ENCODE assay signal across 22 cellular contexts in the genomic region with DNA sequence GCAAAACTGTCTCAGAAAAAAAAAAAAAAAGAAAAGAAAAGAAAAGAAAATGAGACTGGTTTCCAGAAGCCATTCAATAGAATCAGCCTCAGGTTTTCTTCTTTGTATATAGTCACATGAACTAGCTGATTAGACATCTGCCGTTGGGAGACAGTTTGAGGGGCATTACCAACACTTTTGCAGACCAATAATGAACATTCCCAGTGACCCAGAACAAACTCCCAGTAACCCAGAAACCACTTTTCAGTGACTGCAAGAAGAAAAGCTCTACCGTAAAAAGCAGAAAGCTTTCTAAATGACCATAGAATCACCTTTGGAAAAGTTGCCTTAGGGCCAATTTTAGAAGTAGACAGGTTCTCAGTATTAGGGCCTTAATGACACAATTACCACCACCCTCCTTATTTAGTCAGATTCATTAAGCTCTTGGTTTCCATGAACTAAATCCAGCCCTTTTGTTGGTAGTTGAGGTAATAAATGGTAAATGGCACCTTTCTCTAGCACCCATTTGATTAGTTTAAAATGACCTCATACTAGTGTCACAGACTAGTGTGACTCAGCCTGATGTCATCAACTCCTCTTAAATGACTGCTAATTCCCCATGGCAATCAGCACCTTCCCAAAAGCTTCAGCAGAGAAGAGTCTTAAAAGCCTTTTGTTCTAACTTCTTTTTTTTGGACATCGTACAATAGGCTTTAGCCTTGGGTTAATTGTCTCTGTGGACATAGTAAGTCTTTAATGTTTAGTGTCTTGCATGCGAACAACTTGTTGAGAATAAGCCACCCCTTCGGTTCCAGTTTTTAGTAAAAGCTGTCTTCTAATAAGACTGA. TPM values are rescaled to one million over a fixed set of nuclear protein-coding genes. Genes with fewer than 3 reads are reported as not detected.
DNase-seq lines count a peak whose midpoint lies in the region; ATAC-seq and TF ChIP-seq lines count a peak whose summit lies in the region.
"Had no signal": no experiment of that assay in that cellular context is flagged by ENCODE, and none has a peak within 500 bp of the region (broad histone marks: within the 10 kb centered on the region; RNA-seq: fewer than 3 reads in every experiment).

No MANE protein-coding gene starts in this region.

- H3K27ac ChIP-seq in neuronal stem cell (replicated peaks; ENCODE audit: low read length) = peak overlapping the region; percentile 16
- H3K27ac ChIP-seq: cardiac muscle cell, gastrocnemius medialis, lower lobe of right lung, psoas muscle, suprapubic skin had no signal

- H3K23ac ChIP-seq in neuronal stem cell (ENCODE audit: low read depth, low read length, poor library complexity) = no peak overlapping the region

- H3K9me3 Mint-ChIP-seq in brain = peaks cover 5 to 16% (median 10%) of the 10 kb centered on the region in 5 experiments

- TF ChIP-seq CTCF in brain (conservative IDR thresholded peaks at IDR 0.05) = no peak

- no peak for TF ChIP-seq EP300 in Ishikawa (IDR thresholded peaks at IDR 0.05; ENCODE audit: borderline replicate concordance)

- H3K9ac ChIP-seq in neuronal stem cell (ENCODE audit: low read depth, low read length, poor library complexity) = no peak overlapping the region

- H3K4me3 ChIP-seq in neuronal stem cell (ENCODE audit: low read length in 2 of 2) = no peak overlapping the region
- H3K4me3 ChIP-seq: cardiac muscle cell, gastrocnemius medialis, lower lobe of right lung, psoas muscle, suprapubic skin had no signal

- DNase-seq in NCI-H1417 (lab: John Stamatoyannopoulos, UW) (peak in 2 of 3 experiments; percentile 32 to 57), NCI-H1417 treated with DMSO at 0.1 percent for 48 hours (lab: John Stamatoyannopoulos, UW) (no peak), neuronal stem cell (ENCODE audit: low spot score) (peak; percentile 15), MV-4-11 (lab: John Stamatoyannopoulos, UW) (no peak)
- DNase-seq: activated CD4-positive, alpha-beta T cell treated with anti-CD3 and anti-CD28 coated beads for 48 hours; CD8-positive, alpha-beta T cell; effector memory CD8-positive, alpha-beta T cell; gastrocnemius medialis; lower lobe of right lung; NCI-H1930; psoas muscle; SHP77 treated with DMSO at 0.1 percent for 48 hours; T1000 had no signal

- no peaks in the 10 kb centered on the region for H3K36me3 ChIP-seq in neuronal stem cell (replicated peaks in 1 of 2; ENCODE audit: control insufficient read depth in 2 of 2, insufficient read depth in 2 of 2, low read length in 2 of 2)
- H3K36me3 ChIP-seq: cardiac muscle cell, gastrocnemius medialis, lower lobe of right lung, suprapubic skin had no signal

- no peak overlapping the region for H2AFZ ChIP-seq in neuronal stem cell (ENCODE audit: low read length)

- H4K8ac ChIP-seq in neuronal stem cell (ENCODE audit: low read depth, low read length) = no peak overlapping the region

- peaks cover 0 to 4% of the 10 kb centered on the region in 2 donors for H3K9me3 ChIP-seq in neuronal stem cell (replicated peaks in 1 of 2; ENCODE audit: control insufficient read depth in 2 of 2, insufficient read depth in 1 of 2, low read depth in 1 of 2, low read length in 2 of 2)
- H3K9me3 ChIP-seq: gastrocnemius medialis had no signal

- H3K4me2 ChIP-seq in neuronal stem cell (ENCODE audit: insufficient read depth, low read length, poor library complexity, severe bottlenecking) = no peak overlapping the region

- peak overlapping the region in 1 of 5 experiments; percentile 25 for H3K4me3 Mint-ChIP-seq in brain
- H3K4me3 Mint-ChIP-seq: activated naive CD8-positive, alpha-beta T cell; CD8-positive, alpha-beta T cell; effector memory CD8-positive, alpha-beta T cell; IgD-negative memory B cell; natural killer cell treated with Interleukin-12 subunit alpha and Interleukin-12 subunit beta and Interleukin-15 and Interleukin-18, amount 100 ng/mL, for 72 hours had no signal

- H2AK5ac ChIP-seq in neuronal stem cell (ENCODE audit: low read depth, low read length) = no peak overlapping the region

- no peak overlapping the region for H2BK120ac ChIP-seq in neuronal stem cell (ENCODE audit: low read depth, low read length)

- H3K14ac ChIP-seq in neuronal stem cell (ENCODE audit: low read length) = no peak overlapping the region

- H3K18ac ChIP-seq in neuronal stem cell (ENCODE audit: low read length) = no peak overlapping the region

- H2BK5ac ChIP-seq in neuronal stem cell (ENCODE audit: low read length) = no peak overlapping the region

- ATAC-seq in GM21619 (IDR thresholded peaks at IDR 0.05; ENCODE audit: unreplicated experiment) (no peak), HG03432 (IDR thresholded peaks at IDR 0.05; ENCODE audit: unreplicated experiment) (no peak)
- ATAC-seq: CD8-positive, alpha-beta T cell; effector memory CD8-positive, alpha-beta T cell; gastrocnemius medialis; lower lobe of right lung; natural killer cell treated with Interleukin-12 subunit alpha and Interleukin-12 subunit beta and Interleukin-15 and Interleukin-18, amount 100 ng/mL, for 72 hours; psoas muscle had no signal

- peak overlapping the region in 4 of 5 experiments; percentile 52 to 87 (median 81) for H3K27ac Mint-ChIP-seq in brain
- H3K27ac Mint-ChIP-seq: activated naive CD8-positive, alpha-beta T cell; CD8-positive, alpha-beta T cell; effector memory CD8-positive, alpha-beta T cell; IgD-negative memory B cell; natural killer cell treated with Interleukin-12 subunit alpha and Interleukin-12 subunit beta and Interleukin-15 and Interleukin-18, amount 100 ng/mL, for 72 hours had no signal

- H3K79me1 ChIP-seq in neuronal stem cell (ENCODE audit: low read depth, low read length) = no peaks in the 10 kb centered on the region

- no peaks in the 10 kb centered on the region for H3K27me3 ChIP-seq in neuronal stem cell (ENCODE audit: control insufficient read depth in 3 of 3, insufficient read depth in 3 of 3, low read depth in 1 of 3, low read length in 3 of 3)
- H3K27me3 ChIP-seq: cardiac muscle cell, gastrocnemius medialis, suprapubic skin had no signal

- TF ChIP-seq RAD21 in Ishikawa (IDR thresholded peaks at IDR 0.05; ENCODE audit: low read depth) = no peak

- no peaks in the 10 kb centered on the region for H3K36me3 Mint-ChIP-seq in brain
- H3K36me3 Mint-ChIP-seq: activated naive CD8-positive, alpha-beta T cell; CD8-positive, alpha-beta T cell; IgD-negative memory B cell had no signal

- no peak overlapping the region for H2BK15ac ChIP-seq in neuronal stem cell (ENCODE audit: low read length)

- peaks cover 34% of the 10 kb centered on the region for H3K4me1 Mint-ChIP-seq in brain

- H4K91ac ChIP-seq in neuronal stem cell (ENCODE audit: low read depth, low read length, poor library complexity) = no peak overlapping the region

- H3K4me1 ChIP-seq in neuronal stem cell (ENCODE audit: control insufficient read depth in 2 of 2, insufficient read depth in 1 of 2, low read depth in 1 of 2, low read length in 2 of 2) = peaks cover 0 to 3% of the 10 kb centered on the region in 2 donors
- H3K4me1 ChIP-seq: lower lobe of right lung, psoas muscle, suprapubic skin had no signal

- no CpG with 5 or more reads among the region's 5 CpGs for WGBS in neuronal stem cell (ENCODE audit: extremely low coverage in 2 of 2, insufficient read length in 2 of 2, insufficient replicate concordance in 1 of 2), 2 donors

- no peaks in the 10 kb centered on the region for H3K27me3 Mint-ChIP-seq in brain
- H3K27me3 Mint-ChIP-seq: activated naive CD8-positive, alpha-beta T cell; IgD-negative memory B cell had no signal

- no peak overlapping the region for H2BK12ac ChIP-seq in neuronal stem cell (ENCODE audit: low read length)

- H3K4ac ChIP-seq in neuronal stem cell (ENCODE audit: low read length) = no peak overlapping the region

TF ChIP-seq in Ishikawa, 13 proteins besides CTCF, POLR2A, EP300 and RAD21:
- TF ChIP-seq ZBTB7A (IDR thresholded peaks at IDR 0.05; ENCODE audit: low read depth) (no peak), CREB1 (IDR thresholded peaks at IDR 0.05; ENCODE audit: low read depth) (peak; percentile 37; the same call in 1 of the 2 replicates)
TF ChIP-seq in Ishikawa: peak in this region for 1.

RNA-seq across cellular contexts. Expression of a gene that starts 33.6 kb away (rescaled TPM):
- polyA plus RNA-seq in brain (ENCODE audit: insufficient read depth, low read depth, low replicate concordance) = 1.2 TPM
- polyA plus RNA-seq in neuronal stem cell (2013, experiment 1 of 2) = 17.8 TPM
- polyA plus RNA-seq in neuronal stem cell (2013, experiment 2 of 2) = 18.0 TPM

RNA-seq across cellular contexts. Expression of a gene that starts 50.0 kb away (rescaled TPM):
- 22.4 TPM for polyA plus RNA-seq in brain (ENCODE audit: insufficient read depth, low read depth, low replicate concordance)
- 25.4 TPM for polyA plus RNA-seq in neuronal stem cell (2013, experiment 1 of 2)
- polyA plus RNA-seq in neuronal stem cell (2013, experiment 2 of 2) = 25.5 TPM

Comparison
In these comparisons a context has a peak if more than half of its experiments do, and no peak if none do; other contexts are left out.
1. DNase-seq: peak in NCI-H1417 (2 of 3) and neuronal stem cell (single experiment); none in NCI-H1417 treated with DMSO at 0.1 percent for 48 hours (single experiment) and MV-4-11 (single experiment).